ENCODE assay signal across 30 cellular contexts in the genomic region with DNA sequence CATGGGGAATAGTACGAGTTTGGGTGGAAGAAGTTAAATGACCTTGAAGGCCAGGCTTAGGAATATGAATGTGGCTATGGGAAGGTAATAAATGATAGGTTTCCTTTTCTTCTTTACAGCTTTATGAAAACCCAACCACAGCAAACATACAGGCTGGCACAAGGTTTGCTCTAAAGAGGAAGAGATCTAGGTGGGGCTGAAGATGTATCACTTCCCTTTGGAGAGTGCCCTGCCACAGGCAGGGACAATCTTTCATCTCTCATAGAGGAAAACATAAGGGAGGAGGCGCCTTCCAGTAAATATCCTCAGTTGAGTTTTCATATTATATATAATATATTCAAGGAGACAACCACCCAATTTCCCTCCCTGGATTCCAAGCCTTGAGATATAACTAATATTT.
"Had no signal": no experiment of that assay in that cellular context is flagged by ENCODE, and none has a peak within 500 bp of the region (broad histone marks: within the 10 kb centered on the region; RNA-seq: fewer than 3 reads in every experiment).

No MANE protein-coding gene starts in this region.

- H3K9me3 ChIP-seq: ascending aorta, body of pancreas, Peyer's patch, SJSA1 had no signal

- H3K4me1 ChIP-seq: ascending aorta, body of pancreas, Peyer's patch had no signal

- H3K27ac ChIP-seq: ascending aorta, body of pancreas, Peyer's patch, RWPE1, SJSA1 had no signal

- H3K4me3 ChIP-seq: ascending aorta, body of pancreas, Peyer's patch, SJSA1 had no signal

- FAIRE-seq: bronchial epithelial cell had no signal

- ATAC-seq: activated CD8-positive, alpha-beta memory T cell treated with anti-CD3 and anti-CD28 coated beads, Interleukin-2, amount 10 ng/mL, durations not matched to agents 7 days and 5 days; activated naive CD4-positive, alpha-beta T cell treated with anti-CD3 and anti-CD28 coated beads, Interleukin-2, amount 50 U/mL, for 72 hours; activated naive CD8-positive, alpha-beta T cell treated with anti-CD3 and anti-CD28 coated beads, Interleukin-2, amount 50 U/mL, for 24 hours; body of pancreas; SK-N-SH treated with all-trans-retinoic acid at 6 μM for 48 hours had no signal

- H3K27me3 ChIP-seq: ascending aorta, body of pancreas, Peyer's patch, SJSA1 had no signal

- DNase-seq: activated B cell treated with CpG ODN at 0.5 μM for 24 hours; activated CD4-positive, alpha-beta T cell treated with anti-CD3 and anti-CD28 coated beads for 1 hour; activated CD4-positive, alpha-beta T cell treated with anti-CD3 and anti-CD28 coated beads, Interleukin-2, amount 10 ng/mL, durations not matched to agents 24 days and 14 days; activated CD4-positive, alpha-beta T cell treated with anti-CD3 and anti-CD28 coated beads, Interleukin-2, amount 50 U/mL, for 48 hours; activated CD8-positive, alpha-beta memory T cell treated with anti-CD3 and anti-CD28 coated beads, Interleukin-2, amount 10 ng/mL, durations not matched to agents 7 days and 5 days; activated effector memory CD4-positive, alpha-beta T cell treated with anti-CD3 and anti-CD28 coated beads, Interleukin-2, amount 50 U/mL, for 16 hours; activated naive CD4-positive, alpha-beta T cell treated with Interleukin-2 at 50 U/mL for 16 hours; activated naive CD8-positive, alpha-beta T cell treated with anti-CD3 and anti-CD28 coated beads, Interleukin-2, amount 50 U/mL, for 24 hours; activated T-cell treated with anti-CD3 and anti-CD28 coated beads, Interleukin-2, amount 50 U/mL, for 24 hours; amniotic stem cell; body of pancreas; central memory CD4-positive, alpha-beta T cell; NCI-H1092 treated with DMSO at 0.1 percent for 48 hours; NCI-H1417 treated with DMSO at 0.1 percent for 48 hours; NCI-H1694; NCI-H2029 treated with DMSO at 0.1 percent for 48 hours; NCI-H345; NCI-H510A; NCI-H526 treated with DMSO at 0.1 percent for 48 hours; NCI-H82; NK-92 treated with Interleukin-12 subunit alpha and Interleukin-12 subunit beta, amount 100 ng/mL, for 24 hours; OCI-M1; Peyer's patch; SHP77 had no signal

- H3K36me3 ChIP-seq: ascending aorta, Peyer's patch, SJSA1 had no signal
